14 cellular contexts compared by ENCODE assay signal in genomic region chr12:119618328-119618896, GRCh38. TPM values are rescaled to one million over a fixed set of nuclear protein-coding genes. Genes with fewer than 3 reads are reported as not detected.
"Had no signal": no experiment of that assay in that cellular context is flagged by ENCODE, and none has a peak within 500 bp of the region (broad histone marks: within the 10 kb centered on the region; RNA-seq: fewer than 3 reads in every experiment).

No MANE protein-coding gene starts in this region.

RNA-seq across cellular contexts. Expression of gene TMEM233, which starts 24.8 kb away (rescaled TPM):
- total RNA-seq: activated naive CD4-positive, alpha-beta T cell treated with anti-CD3 and anti-CD28 coated beads for 36 hours; activated naive CD4-positive, alpha-beta T cell treated with anti-CD3 and anti-CD28 coated beads, Interleukin-2, amount 50 U/mL, for 72 hours; activated naive CD8-positive, alpha-beta T cell treated with anti-CD3 and anti-CD28 coated beads for 36 hours; activated naive CD8-positive, alpha-beta T cell treated with anti-CD3 and anti-CD28 coated beads, Interleukin-2, amount 10 ng/mL, durations not matched to agents 7 days and 5 days; activated T-cell treated with anti-CD3 and anti-CD28 coated beads, Interleukin-2, amount 50 U/mL, for 4 hours; activated T-cell treated with anti-CD3 and anti-CD28 coated beads, Interleukin-2, amount 50 U/mL, for 72 hours; activated T-helper 1 cell treated with anti-CD3 and anti-CD28 coated beads, Interleukin-12 subunit alpha, Interleukin-12 subunit beta, Interleukin-2, Interleukin-4 antibody, amounts not matched to agents 30 ng/mL and 10 ng/mL and 1 ng/mL, durations not matched to agents 14 hours and 24 hours and 36 hours; activated T-helper 17 cell treated with anti-CD3 and anti-CD28 coated beads, Interleukin-2, amount 50 U/mL, for 72 hours; activated T-helper 2 cell treated with anti-CD3 and anti-CD28 coated beads, Interferon-gamma antibody, Interleukin-2, Interleukin-4, amounts not matched to agents 10 μg/mL and 5 μg/mL and 100 μg/mL, durations not matched to agents 14 hours and 24 hours and 36 hours; ascending aorta; astrocyte; bronchial epithelial cell had no signal
- polyA plus RNA-seq: aorta, cardiac muscle cell had no signal
